ENCODE assay signal across 9 cellular contexts in the genomic region with DNA sequence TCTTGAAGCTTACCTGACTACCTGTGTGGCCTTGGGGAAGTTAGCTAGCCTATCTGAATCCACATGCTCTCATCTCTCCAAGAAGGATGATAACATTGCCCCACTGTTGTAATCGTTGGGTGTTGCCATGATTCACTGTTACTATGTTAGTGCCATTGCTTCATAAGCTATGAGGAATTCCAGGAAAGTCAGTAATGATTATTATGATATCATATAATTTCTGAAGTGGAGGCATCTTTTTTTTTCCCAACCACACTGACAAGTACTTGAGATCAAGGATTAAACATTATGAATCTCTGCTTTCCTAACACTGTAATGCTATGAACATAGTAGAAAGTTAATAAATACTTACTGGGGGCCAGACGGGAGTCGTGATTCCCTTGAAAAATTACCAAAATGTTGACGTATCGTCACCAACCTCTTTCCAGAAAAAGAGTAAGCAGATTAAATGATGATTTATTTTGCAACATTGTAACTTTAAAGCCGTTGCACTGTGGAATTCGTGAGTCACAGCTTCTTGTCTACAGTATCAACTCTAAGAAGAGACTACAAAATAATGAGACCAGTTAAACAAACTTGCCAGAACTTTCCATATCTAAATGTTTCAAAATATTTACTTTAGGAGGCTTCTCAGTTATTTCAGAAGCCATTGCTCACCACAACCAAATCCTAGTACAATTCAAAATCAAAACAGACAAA.
DNase-seq lines count a peak whose midpoint lies in the region; FAIRE-seq and TF ChIP-seq lines count a peak whose summit lies in the region.
"Had no signal": no experiment of that assay in that cellular context is flagged by ENCODE, and none has a peak within 500 bp of the region (broad histone marks: within the 10 kb centered on the region; RNA-seq: fewer than 3 reads in every experiment).

No MANE protein-coding gene starts in this region.

- H3K9me3 ChIP-seq in kidney (ENCODE audit: control insufficient read depth in 1 of 2, low read length in 2 of 2) (no peaks in the 10 kb centered on the region), suprapubic skin (no peaks in the 10 kb centered on the region)

- H3K4me3 ChIP-seq in kidney (ENCODE audit: low read length in 2 of 2) (no peak overlapping the region), suprapubic skin (no peak overlapping the region)
- H3K4me3 ChIP-seq: GM23338 had no signal

- H3K4me3 Mint-ChIP-seq in chondrocyte (ENCODE audit: unreplicated experiment) = no peak overlapping the region
- H3K4me3 Mint-ChIP-seq: GM23338 had no signal

- no peaks in the 10 kb centered on the region for H3K36me3 Mint-ChIP-seq in chondrocyte (ENCODE audit: low read depth)

- H3K27me3 ChIP-seq in suprapubic skin = no peaks in the 10 kb centered on the region

- no peaks in the 10 kb centered on the region for H3K27me3 Mint-ChIP-seq in chondrocyte (ENCODE audit: low read depth)

- FAIRE-seq in HTR-8/SVneo (lab: Jason Lieb, UNC) (no peak), kidney (lab: Jason Lieb, UNC) (peak; percentile 37)

- no peak for TF ChIP-seq EP300 in suprapubic skin (IDR thresholded peaks at IDR 0.05)

- no peak for TF ChIP-seq POLR2A in suprapubic skin (IDR thresholded peaks at IDR 0.05)

- H3K36me3 ChIP-seq in kidney (ENCODE audit: control insufficient read depth in 1 of 2, insufficient read depth in 2 of 2, low read length in 2 of 2) (no peaks in the 10 kb centered on the region), suprapubic skin (no peaks in the 10 kb centered on the region)

- WGBS in suprapubic skin = 68% methylated on average over 7 of the region's 7 CpGs

- H3K4me1 Mint-ChIP-seq in chondrocyte (ENCODE audit: low read depth) = peaks cover 15% of the 10 kb centered on the region
- H3K4me1 Mint-ChIP-seq: GM23338 had no signal

- H3K27ac ChIP-seq in kidney (ENCODE audit: low read depth in 2 of 2, low read length in 2 of 2) (no peak overlapping the region), suprapubic skin (peak overlapping the region; percentile 59)

- peak overlapping the region; percentile 80 for H3K27ac Mint-ChIP-seq in chondrocyte (ENCODE audit: unreplicated experiment)
- H3K27ac Mint-ChIP-seq: GM23338 had no signal

- intact Hi-C loops in kidney (cut with DNase I) = no loop called here

- peaks cover 2% of the 10 kb centered on the region for H3K9me3 Mint-ChIP-seq in chondrocyte (ENCODE audit: low read depth)

- DNase-seq in HTR-8/SVneo (ENCODE audit: insufficient read length, low spot score) = peak; percentile 10
- DNase-seq in chondrocyte (ENCODE audit: low spot score) = no peak
- DNase-seq in kidney = no peak
- no peak for DNase-seq in suprapubic skin (ENCODE audit: low spot score in 2 of 2)
- DNase-seq in NCI-H446 (lab: John Stamatoyannopoulos, UW) = no peak
- DNase-seq in NCI-H1105 (lab: John Stamatoyannopoulos, UW) = no peak
- DNase-seq in GF-D8 (lab: John Stamatoyannopoulos, UW) = no peak
- DNase-seq: NCI-H2081 had no signal

- no peak for TF ChIP-seq CTCF in chondrocyte (IDR thresholded peaks at IDR 0.05)
- TF ChIP-seq CTCF in kidney (IDR thresholded peaks at IDR 0.05; ENCODE audit: borderline replicate concordance, extremely low read depth, insufficient read depth) = no peak
- TF ChIP-seq CTCF in suprapubic skin (IDR thresholded peaks at IDR 0.05) = no peak

- no peak overlapping the region for H3K9ac ChIP-seq in kidney (ENCODE audit: low read length in 2 of 2)

- H3K4me1 ChIP-seq in kidney (ENCODE audit: control insufficient read depth in 1 of 2, insufficient read depth in 1 of 2, low read depth in 1 of 2, low read length in 2 of 2) = no peaks in the 10 kb centered on the region
- peaks cover 7% of the 10 kb centered on the region for H3K4me1 ChIP-seq in suprapubic skin
